8 cellular contexts compared by ENCODE assay signal in genomic region chr1:33080885-33081553, GRCh38. TPM values are rescaled to one million over a fixed set of nuclear protein-coding genes. Genes with fewer than 3 reads are reported as not detected.
DNase-seq lines count a peak whose midpoint lies in the region; ATAC-seq and TF ChIP-seq lines count a peak whose summit lies in the region.

AZIN2 (plus strand) TSS chr1:33081153; CDS start chr1:33082250, 1,097 bp downstream.

- peaks cover 6% of the 10 kb centered on the region for H3K27me3 Mint-ChIP-seq in activated naive CD8-positive, alpha-beta T cell treated with anti-CD3 and anti-CD28 coated beads, Interleukin-2, amount 10 ng/mL, durations not matched to agents 7 days and 5 days
- no peaks in the 10 kb centered on the region for H3K27me3 Mint-ChIP-seq in osteocyte (ENCODE audit: unreplicated experiment)

- peak within 1 kb of the TSS; percentile 80 for H3K4me3 ChIP-seq in thoracic aorta

- H3K9me3 Mint-ChIP-seq in activated naive CD8-positive, alpha-beta T cell treated with anti-CD3 and anti-CD28 coated beads, Interleukin-2, amount 10 ng/mL, durations not matched to agents 7 days and 5 days: no peaks in the 10 kb centered on the region
- H3K9me3 Mint-ChIP-seq in osteocyte (ENCODE audit: unreplicated experiment): no peaks in the 10 kb centered on the region

- H3K27me3 ChIP-seq in thoracic aorta (replicated peaks; ENCODE audit: insufficient read depth): no peaks in the 10 kb centered on the region

- intact Hi-C loops in Right ventricle myocardium inferior (cut with DNase I): loop anchor here (5.0 kb wide), 1 partner anchor 369 kb away; no protein-coding TSS in a partner anchor

- TF ChIP-seq CTCF in osteocyte (IDR thresholded peaks at IDR 0.05) (no peak), thoracic aorta (IDR thresholded peaks at IDR 0.05) (no peak)

- peak within 1 kb of the TSS; percentile 55 for H3K27ac Mint-ChIP-seq in activated naive CD8-positive, alpha-beta T cell treated with anti-CD3 and anti-CD28 coated beads, Interleukin-2, amount 10 ng/mL, durations not matched to agents 7 days and 5 days
- peak within 1 kb of the TSS; percentile 72 for H3K27ac Mint-ChIP-seq in osteocyte (ENCODE audit: unreplicated experiment)

- H3K4me1 Mint-ChIP-seq in activated naive CD8-positive, alpha-beta T cell treated with anti-CD3 and anti-CD28 coated beads, Interleukin-2, amount 10 ng/mL, durations not matched to agents 7 days and 5 days: peaks cover 22% of the 10 kb centered on the region
- H3K4me1 Mint-ChIP-seq in osteocyte (ENCODE audit: unreplicated experiment): peaks cover 18% of the 10 kb centered on the region

- H3K4me3 Mint-ChIP-seq in activated naive CD8-positive, alpha-beta T cell treated with anti-CD3 and anti-CD28 coated beads, Interleukin-2, amount 10 ng/mL, durations not matched to agents 7 days and 5 days: peak within 1 kb of the TSS; percentile 88
- peak within 1 kb of the TSS; percentile 81 for H3K4me3 Mint-ChIP-seq in osteocyte (ENCODE audit: unreplicated experiment)

- no peaks in the 10 kb centered on the region for H3K9me3 ChIP-seq in thoracic aorta

- H3K36me3 Mint-ChIP-seq in activated naive CD8-positive, alpha-beta T cell treated with anti-CD3 and anti-CD28 coated beads, Interleukin-2, amount 10 ng/mL, durations not matched to agents 7 days and 5 days: peaks cover 3% of the 10 kb centered on the region
- H3K36me3 Mint-ChIP-seq in osteocyte (ENCODE audit: unreplicated experiment): no peaks in the 10 kb centered on the region

- peaks cover 7 to 22% of the 10 kb centered on the region in 2 donors for H3K4me1 ChIP-seq in thoracic aorta (ENCODE audit: control insufficient read depth in 1 of 2, low read depth in 2 of 2)

- DNase-seq in GM04504 (ENCODE audit: low read depth) (peak; percentile 83), NCI-H1048 (lab: John Stamatoyannopoulos, UW) (peak; percentile 88), Right ventricle myocardium inferior (ENCODE audit: missing footprints) (peak; percentile 99), osteocyte (ENCODE audit: extremely low spot score, unreplicated experiment) (peak; percentile 98), thoracic aorta (ENCODE audit: low spot score) (peak; percentile 94)
- peak; percentile 98 for DNase-seq in activated naive CD8-positive, alpha-beta T cell treated with anti-CD3 and anti-CD28 coated beads, Interleukin-2, amount 10 ng/mL, durations not matched to agents 7 days and 5 days

- H3K36me3 ChIP-seq in thoracic aorta: no peaks in the 10 kb centered on the region

- POLR2A ChIA-PET in activated naive CD8-positive, alpha-beta T cell treated with anti-CD3 and anti-CD28 coated beads, Interleukin-2, amount 10 ng/mL, durations not matched to agents 7 days and 5 days (lab: Charles Lee): interaction anchor here (0.7 to 2.4 kb wide), 10 partner anchors 8 to 135 kb away, joined by 3 to 12 read pairs (median 4); no protein-coding TSS in a partner anchor

- H3K27ac ChIP-seq in thoracic aorta: no peak within 1 kb of the TSS

- ATAC-seq in HG02571 (IDR thresholded peaks at IDR 0.05; ENCODE audit: unreplicated experiment) (peak; percentile 95), SK-N-SH treated with all-trans-retinoic acid at 6 μM for 48 hours (peak; percentile 100), Right ventricle myocardium inferior (peak; percentile 98), thoracic aorta (ENCODE audit: insufficient number of reproducible peaks, low FRiP score, low read depth) (peak; percentile 78)
- peak; percentile 98 for ATAC-seq in activated naive CD8-positive, alpha-beta T cell treated with anti-CD3 and anti-CD28 coated beads, Interleukin-2, amount 10 ng/mL, durations not matched to agents 7 days and 5 days (ENCODE audit: low read depth)

TF ChIP-seq in SK-N-SH treated with all-trans-retinoic acid at 6 μM for 48 hours, 23 proteins besides CTCF, POLR2A, EP300 and RAD21:
- TF ChIP-seq OSR1 (CRISPR knock-in tag; IDR thresholded peaks at IDR 0.05) (no peak), ESRRG (CRISPR knock-in tag; IDR thresholded peaks at IDR 0.05) (no peak), TCF4 (CRISPR knock-in tag; IDR thresholded peaks at IDR 0.05; ENCODE audit: borderline replicate concordance) (no peak), ZNF70 (CRISPR knock-in tag; IDR thresholded peaks at IDR 0.05) (no peak), CSDC2 (CRISPR knock-in tag; IDR thresholded peaks at IDR 0.05) (no peak), ZC3H10 (CRISPR knock-in tag; IDR thresholded peaks at IDR 0.05) (no peak), PPARA (CRISPR knock-in tag; IDR thresholded peaks at IDR 0.05; ENCODE audit: borderline replicate concordance) (no peak), BACH2 (CRISPR knock-in tag; IDR thresholded peaks at IDR 0.05; ENCODE audit: borderline replicate concordance) (no peak), ISL1 (CRISPR knock-in tag; IDR thresholded peaks at IDR 0.05) (no peak), RARB (CRISPR knock-in tag; IDR thresholded peaks at IDR 0.05) (no peak), TOX (CRISPR knock-in tag; IDR thresholded peaks at IDR 0.05; ENCODE audit: borderline replicate concordance) (no peak)
- TF ChIP-seq, protein P1, sequence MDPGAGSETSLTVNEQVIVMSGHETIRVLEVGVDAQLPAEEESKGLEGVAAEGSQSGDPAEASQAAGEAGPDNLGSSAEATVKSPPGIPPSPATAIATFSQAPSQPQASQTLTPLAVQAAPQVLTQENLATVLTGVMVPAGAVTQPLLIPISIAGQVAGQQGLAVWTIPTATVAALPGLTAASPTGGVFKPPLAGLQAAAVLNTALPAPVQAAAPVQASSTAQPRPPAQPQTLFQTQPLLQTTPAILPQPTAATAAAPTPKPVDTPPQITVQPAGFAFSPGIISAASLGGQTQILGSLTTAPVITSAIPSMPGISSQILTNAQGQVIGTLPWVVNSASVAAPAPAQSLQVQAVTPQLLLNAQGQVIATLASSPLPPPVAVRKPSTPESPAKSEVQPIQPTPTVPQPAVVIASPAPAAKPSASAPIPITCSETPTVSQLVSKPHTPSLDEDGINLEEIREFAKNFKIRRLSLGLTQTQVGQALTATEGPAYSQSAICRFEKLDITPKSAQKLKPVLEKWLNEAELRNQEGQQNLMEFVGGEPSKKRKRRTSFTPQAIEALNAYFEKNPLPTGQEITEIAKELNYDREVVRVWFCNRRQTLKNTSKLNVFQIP (CRISPR knock-in tag; IDR thresholded peaks at IDR 0.05; ENCODE audit: borderline replicate concordance, low read depth): no peak
- TF ChIP-seq, protein P2, sequence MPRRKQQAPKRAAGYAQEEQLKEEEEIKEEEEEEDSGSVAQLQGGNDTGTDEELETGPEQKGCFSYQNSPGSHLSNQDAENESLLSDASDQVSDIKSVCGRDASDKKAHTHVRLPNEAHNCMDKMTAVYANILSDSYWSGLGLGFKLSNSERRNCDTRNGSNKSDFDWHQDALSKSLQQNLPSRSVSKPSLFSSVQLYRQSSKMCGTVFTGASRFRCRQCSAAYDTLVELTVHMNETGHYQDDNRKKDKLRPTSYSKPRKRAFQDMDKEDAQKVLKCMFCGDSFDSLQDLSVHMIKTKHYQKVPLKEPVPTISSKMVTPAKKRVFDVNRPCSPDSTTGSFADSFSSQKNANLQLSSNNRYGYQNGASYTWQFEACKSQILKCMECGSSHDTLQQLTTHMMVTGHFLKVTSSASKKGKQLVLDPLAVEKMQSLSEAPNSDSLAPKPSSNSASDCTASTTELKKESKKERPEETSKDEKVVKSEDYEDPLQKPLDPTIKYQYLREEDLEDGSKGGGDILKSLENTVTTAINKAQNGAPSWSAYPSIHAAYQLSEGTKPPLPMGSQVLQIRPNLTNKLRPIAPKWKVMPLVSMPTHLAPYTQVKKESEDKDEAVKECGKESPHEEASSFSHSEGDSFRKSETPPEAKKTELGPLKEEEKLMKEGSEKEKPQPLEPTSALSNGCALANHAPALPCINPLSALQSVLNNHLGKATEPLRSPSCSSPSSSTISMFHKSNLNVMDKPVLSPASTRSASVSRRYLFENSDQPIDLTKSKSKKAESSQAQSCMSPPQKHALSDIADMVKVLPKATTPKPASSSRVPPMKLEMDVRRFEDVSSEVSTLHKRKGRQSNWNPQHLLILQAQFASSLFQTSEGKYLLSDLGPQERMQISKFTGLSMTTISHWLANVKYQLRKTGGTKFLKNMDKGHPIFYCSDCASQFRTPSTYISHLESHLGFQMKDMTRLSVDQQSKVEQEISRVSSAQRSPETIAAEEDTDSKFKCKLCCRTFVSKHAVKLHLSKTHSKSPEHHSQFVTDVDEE (CRISPR knock-in tag; IDR thresholded peaks at IDR 0.05): no peak

RNA-seq across cellular contexts. Expression of gene AZIN2, which starts in this region (rescaled TPM):
- 10 to 100 TPM; 16.5 to 16.6 TPM for total RNA-seq in activated naive CD8-positive, alpha-beta T cell treated with anti-CD3 and anti-CD28 coated beads, Interleukin-2, amount 10 ng/mL, durations not matched to agents 7 days and 5 days
- total RNA-seq in Right ventricle myocardium inferior: 2.1 TPM
- total RNA-seq in osteocyte: 8.0 and 10.4 TPM in 2 replicates
- 1 to 10 TPM; 5.6 to 6.2 TPM for total RNA-seq in thoracic aorta
